ENCODE assay signal across 10 cellular contexts in the genomic region with DNA sequence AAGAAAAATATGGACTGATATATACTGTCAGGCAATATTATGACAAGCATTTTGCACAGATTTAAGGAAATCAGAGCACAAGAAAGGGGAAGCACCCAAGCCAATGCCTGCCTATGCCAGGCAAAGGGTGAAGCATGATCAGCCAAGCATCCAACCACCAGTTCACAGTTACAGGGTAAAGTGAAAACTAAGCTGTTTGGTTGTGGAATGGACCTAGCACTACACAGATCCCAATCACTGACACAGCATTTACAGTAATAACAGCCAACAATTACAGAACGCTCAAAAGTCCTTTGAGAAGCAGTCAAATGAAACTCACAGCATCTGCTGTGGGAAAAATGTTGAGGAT.
DNase-seq lines count a peak whose midpoint lies in the region; ATAC-seq and TF ChIP-seq lines count a peak whose summit lies in the region.
"Had no signal": no experiment of that assay in that cellular context is flagged by ENCODE, and none has a peak within 500 bp of the region (broad histone marks: within the 10 kb centered on the region; RNA-seq: fewer than 3 reads in every experiment).

No MANE protein-coding gene starts in this region.

- ATAC-seq in GM18861 (IDR thresholded peaks at IDR 0.05; ENCODE audit: unreplicated experiment) (peak; percentile 99), GM21723 (IDR thresholded peaks at IDR 0.05; ENCODE audit: unreplicated experiment) (peak; percentile 91), HG03469 (IDR thresholded peaks at IDR 0.05; ENCODE audit: unreplicated experiment) (peak; percentile 93)

- DNase-seq in medulla oblongata (ENCODE audit: extremely low spot score) (peak; percentile 37), A172 (ENCODE audit: low spot score) (no peak), AG08395 (ENCODE audit: low spot score) (no peak), GM10266 (ENCODE audit: extremely low spot score) (no peak), nucleus accumbens (lab: John Stamatoyannopoulos, UW) (no peak)
- DNase-seq: central memory CD4-positive, alpha-beta T cell; NK-92 treated with Interleukin-12 subunit alpha and Interleukin-12 subunit beta, amount 100 ng/mL, for 24 hours had no signal

- TF ChIP-seq CTCF in GM10266 (IDR thresholded peaks at IDR 0.05; ENCODE audit: control insufficient read depth, insufficient read depth, low read depth, missing control alignments), result no peak
